23 cellular contexts compared by ENCODE assay signal in genomic region chr7:7585241-7585928, GRCh38. TPM values are rescaled to one million over a fixed set of nuclear protein-coding genes. Genes with fewer than 3 reads are reported as not detected.
"Had no signal": no experiment of that assay in that cellular context is flagged by ENCODE, and none has a peak within 500 bp of the region (broad histone marks: within the 10 kb centered on the region; RNA-seq: fewer than 3 reads in every experiment).

No MANE protein-coding gene starts in this region.

- H3K9me3 ChIP-seq: esophagus muscularis mucosa, heart left ventricle, neutrophil, ovary, spleen, testis, uterus had no signal

- H3K27me3 ChIP-seq: esophagus muscularis mucosa, foreskin keratinocyte, heart left ventricle, neutrophil, ovary, spleen, testis, uterus had no signal

- H3K36me3 ChIP-seq: ovary, uterus had no signal

- H3K4me1 ChIP-seq: esophagus muscularis mucosa, foreskin keratinocyte, heart left ventricle, testis, uterus had no signal

- FAIRE-seq: bronchial epithelial cell had no signal

- H3K27ac ChIP-seq: esophagus muscularis mucosa, foreskin keratinocyte, heart left ventricle, neutrophil, ovary, spleen, testis, uterus, WERI-Rb-1 had no signal

- ATAC-seq: activated CD4-positive, CD25-positive, alpha-beta regulatory T cell treated with anti-CD3 and anti-CD28 coated beads, Interleukin-2, amount 50 U/mL, for 24 hours; foreskin keratinocyte; heart left ventricle; right cardiac atrium had no signal

- H3K4me3 ChIP-seq: esophagus muscularis mucosa, heart left ventricle, ovary, spleen, testis, uterus had no signal

- DNase-seq: activated CD4-positive, alpha-beta T cell treated with anti-CD3 and anti-CD28 coated beads for 48 hours; activated CD4-positive, alpha-beta T cell treated with anti-CD3 and anti-CD28 coated beads, Interleukin-2, amount 50 U/mL, for 48 hours; activated CD8-positive, alpha-beta memory T cell treated with anti-CD3 and anti-CD28 coated beads for 24 hours; activated effector memory CD4-positive, alpha-beta T cell treated with Interleukin-2 at 50 U/mL for 16 hours; activated naive CD4-positive, alpha-beta T cell treated with Interleukin-2 at 50 U/mL for 16 hours; anterior cingulate cortex; foreskin keratinocyte; heart left ventricle; hypothalamus; naive B cell; nephron progenitor cell; ovary; right cardiac atrium; spleen; stimulated activated naive CD4-positive, alpha-beta T cell treated with Interleukin-2 at 50 U/mL for 16 hours; testis; trophoblast cell; uterus; WERI-Rb-1 had no signal

RNA-seq across cellular contexts. Expression of gene COL28A1, which starts 49.7 kb away (rescaled TPM):
- total RNA-seq: bronchial epithelial cell, foreskin keratinocyte had no signal
- polyA plus RNA-seq: foreskin keratinocyte had no signal
